In genomic region chr17:55588446-55588845, GRCh38 we compare ENCODE assay signal across 22 cellular contexts.
DNase-seq lines count a peak whose midpoint lies in the region; ATAC-seq, FAIRE-seq and TF ChIP-seq lines count a peak whose summit lies in the region.
"Had no signal": no experiment of that assay in that cellular context is flagged by ENCODE, and none has a peak within 500 bp of the region (broad histone marks: within the 10 kb centered on the region; RNA-seq: fewer than 3 reads in every experiment).

No MANE protein-coding gene starts in this region.

- H3K4me2 ChIP-seq in A549 (peak overlapping the region; percentile 40), PC-3 (ENCODE audit: low read length) (no peak overlapping the region)
- H3K4me2 ChIP-seq: BLaER1 treated with 17β-estradiol and CSF1 and Interleukin-3, amounts not matched to agents 10 nM and 100 nM had no signal

- ATAC-seq in A549 (no peak), PC-3 (no peak)
- ATAC-seq: foreskin keratinocyte had no signal

- H3K9me3 ChIP-seq in A549 (no peaks in the 10 kb centered on the region), PC-3 (ENCODE audit: low read length) (no peaks in the 10 kb centered on the region), muscle layer of duodenum (ENCODE audit: control insufficient read depth in 1 of 2, low read length in 2 of 2) (no peaks in the 10 kb centered on the region)
- H3K9me3 ChIP-seq: ovary, SJSA1 had no signal

- intact Hi-C loops in PC-3 (cut with micrococcal nuclease), result no loop called here

- TF ChIP-seq POLR2A in A549 (IDR thresholded peaks at IDR 0.05; ENCODE audit: low read length), result no peak

- peak overlapping the region in 1 of 2 experiments; percentile 35; a peak in 2 of 6 replicates for H3K27ac ChIP-seq in A549
- H3K27ac ChIP-seq in PC-3 (ENCODE audit: low read length), result no peak overlapping the region
- peak overlapping the region; percentile 17 for H3K27ac ChIP-seq in muscle layer of duodenum (ENCODE audit: low read length)
- H3K27ac ChIP-seq: BLaER1 treated with 17β-estradiol and CSF1 and Interleukin-3, amounts not matched to agents 10 nM and 100 nM; foreskin keratinocyte; SJSA1 had no signal

- no peak overlapping the region for H3K4me3 ChIP-seq in A549
- no peak overlapping the region for H3K4me3 ChIP-seq in PC-3 (ENCODE audit: low read length)
- no peak overlapping the region for H3K4me3 ChIP-seq in muscle layer of duodenum (ENCODE audit: low read depth in 1 of 2, low read length in 2 of 2)
- H3K4me3 ChIP-seq: BLaER1 treated with 17β-estradiol and CSF1 and Interleukin-3, amounts not matched to agents 10 nM and 100 nM; ovary; SJSA1 had no signal

- no peaks in the 10 kb centered on the region for H3K27me3 ChIP-seq in PC-3 (ENCODE audit: low read length)
- H3K27me3 ChIP-seq in muscle layer of duodenum (ENCODE audit: low read depth, low read length), result no peaks in the 10 kb centered on the region
- H3K27me3 ChIP-seq: BLaER1 treated with 17β-estradiol and CSF1 and Interleukin-3, amounts not matched to agents 10 nM and 100 nM; foreskin keratinocyte; ovary; SJSA1 had no signal

- POLR2A ChIA-PET in A549 (lab: Yijun Ruan, JAX), result no interaction called here
- POLR2A ChIA-PET in PC-3 (lab: Charles Lee; ENCODE audit: unreplicated experiment), result no interaction called here

- H3F3A ChIP-seq in PC-3 (ENCODE audit: low read length, unreplicated experiment), result no peaks in the 10 kb centered on the region

- DNase-seq in A549 (ENCODE audit: low read depth in 1 of 2, low spot score in 1 of 2) (no peak), PC-3 (peak; percentile 19), dermis blood vessel endothelial cell (peak; percentile 21), UCSD-AML1 (lab: John Stamatoyannopoulos, UW; ENCODE audit: unreplicated experiment) (no peak), globus pallidus (ENCODE audit: low spot score) (no peak), putamen (ENCODE audit: low spot score) (no peak)
- no peak for DNase-seq in activated CD4-positive, alpha-beta T cell treated with anti-CD3 and anti-CD28 coated beads, Interleukin-2, amount 50 U/mL, for 4 hours
- DNase-seq: activated gamma-delta T cell; amniotic stem cell; endodermal cell; GDM1; naive B cell; NCI-H1436; NCI-H82; stimulated activated CD4-positive, alpha-beta T cell treated with anti-CD3 and anti-CD28 coated beads, Interleukin-4, amount 100 ng/mL, for 1 hour had no signal

- TF ChIP-seq RAD21 in A549 (conservative IDR thresholded peaks at IDR 0.05 in 1 of 2, IDR thresholded peaks at IDR 0.05 in 1 of 2), result no peak

- no TSS peak for BruUV-seq in PC-3 (replicated peaks; lab: Mats Ljungman, UMichigan)

- no peak for TF ChIP-seq CTCF in A549 (IDR thresholded peaks at IDR 0.05)
- no peak for TF ChIP-seq CTCF in PC-3 (conservative IDR thresholded peaks at IDR 0.05; ENCODE audit: low read depth, low read length)

- CTCF ChIA-PET in A549 (lab: Yijun Ruan, JAX) (no interaction called here), PC-3 (lab: Charles Lee) (no interaction called here)

- no peak for TF ChIP-seq EP300 in A549 (IDR thresholded peaks at IDR 0.05)

- H4K20me1 ChIP-seq in PC-3 (ENCODE audit: low read length), result no peaks in the 10 kb centered on the region
- H4K20me1 ChIP-seq: BLaER1 treated with 17β-estradiol and CSF1 and Interleukin-3, amounts not matched to agents 10 nM and 100 nM had no signal

- FAIRE-seq in A549 (lab: Jason Lieb, UNC), result no peak
- FAIRE-seq: A204.1, D721Med had no signal

- H3K4me1 ChIP-seq in A549 (peaks cover 31% of the 10 kb centered on the region), PC-3 (ENCODE audit: insufficient read depth, low read length) (peaks cover 12% of the 10 kb centered on the region), muscle layer of duodenum (ENCODE audit: control insufficient read depth in 1 of 2, insufficient read depth in 2 of 2, low read length in 2 of 2) (peaks cover 0 to 13% of the 10 kb centered on the region in 2 donors)
- H3K4me1 ChIP-seq: foreskin keratinocyte had no signal

- no peaks in the 10 kb centered on the region for H3K36me3 ChIP-seq in PC-3 (ENCODE audit: low read depth, low read length)
- H3K36me3 ChIP-seq in muscle layer of duodenum (ENCODE audit: control insufficient read depth in 1 of 2, insufficient read depth in 2 of 2, low read length in 2 of 2), result no peaks in the 10 kb centered on the region
- H3K36me3 ChIP-seq: BLaER1 treated with 17β-estradiol and CSF1 and Interleukin-3, amounts not matched to agents 10 nM and 100 nM; ovary; SJSA1 had no signal

- H3K79me2 ChIP-seq in PC-3 (ENCODE audit: low read length), result no peaks in the 10 kb centered on the region

- no peak overlapping the region for H3K9ac ChIP-seq in PC-3 (ENCODE audit: low read length)
- H3K9ac ChIP-seq: BLaER1 treated with 17β-estradiol and CSF1 and Interleukin-3, amounts not matched to agents 10 nM and 100 nM had no signal

- no peaks in the 10 kb centered on the region for H3K9me2 ChIP-seq in PC-3 (replicated peaks; ENCODE audit: low read length)

- no peak overlapping the region for H2AFZ ChIP-seq in PC-3 (ENCODE audit: low read length)

TF ChIP-seq in A549, 52 proteins besides CTCF, POLR2A, EP300 and RAD21:
- TF ChIP-seq REST (IDR thresholded peaks at IDR 0.05) (no peak), HOXA7 (CRISPR knock-in tag; IDR thresholded peaks at IDR 0.05) (no peak), USF2 (IDR thresholded peaks at IDR 0.05) (no peak), NFE2L2 (conservative IDR thresholded peaks at IDR 0.05; ENCODE audit: low read length) (no peak), ESRRA (IDR thresholded peaks at IDR 0.05; ENCODE audit: borderline replicate concordance, low read length) (no peak), HEYL (CRISPR knock-in tag; IDR thresholded peaks at IDR 0.05) (no peak), CHD2 (IDR thresholded peaks at IDR 0.05; ENCODE audit: low read length, partially characterized antibody) (no peak), KDM1A (IDR thresholded peaks at IDR 0.05; ENCODE audit: low read depth) (no peak), FOSL2 (IDR thresholded peaks at IDR 0.05) (no peak; the same call in 1 of the 2 replicates), FOSL2 (CRISPR knock-in tag; IDR thresholded peaks at IDR 0.05) (0 out of 2 replicates have a peak, but pooled peaks have one; percentile 11), RARB (CRISPR knock-in tag; IDR thresholded peaks at IDR 0.05) (no peak), KDM5A (IDR thresholded peaks at IDR 0.05) (no peak), GATA3 (IDR thresholded peaks at IDR 0.05; ENCODE audit: borderline replicate concordance) (0 out of 2 replicates have a peak, but pooled peaks have one; percentile 34), RCOR1 (IDR thresholded peaks at IDR 0.05; ENCODE audit: low read depth, low read length) (no peak)

Comparison
In these comparisons a context has a peak if more than half of its experiments do, and no peak if none do; other contexts are left out.
1. DNase-seq: peak in PC-3 (single experiment) and dermis blood vessel endothelial cell (single experiment); none in A549 (0 of 2), UCSD-AML1 (single experiment), activated CD4-positive, alpha-beta T cell treated with anti-CD3 and anti-CD28 coated beads, Interleukin-2, amount 50 U/mL, for 4 hours (0 of 2), globus pallidus (single experiment) and putamen (single experiment).